Comparison of ENCODE assay signal across 10 cellular contexts in the genomic region with DNA sequence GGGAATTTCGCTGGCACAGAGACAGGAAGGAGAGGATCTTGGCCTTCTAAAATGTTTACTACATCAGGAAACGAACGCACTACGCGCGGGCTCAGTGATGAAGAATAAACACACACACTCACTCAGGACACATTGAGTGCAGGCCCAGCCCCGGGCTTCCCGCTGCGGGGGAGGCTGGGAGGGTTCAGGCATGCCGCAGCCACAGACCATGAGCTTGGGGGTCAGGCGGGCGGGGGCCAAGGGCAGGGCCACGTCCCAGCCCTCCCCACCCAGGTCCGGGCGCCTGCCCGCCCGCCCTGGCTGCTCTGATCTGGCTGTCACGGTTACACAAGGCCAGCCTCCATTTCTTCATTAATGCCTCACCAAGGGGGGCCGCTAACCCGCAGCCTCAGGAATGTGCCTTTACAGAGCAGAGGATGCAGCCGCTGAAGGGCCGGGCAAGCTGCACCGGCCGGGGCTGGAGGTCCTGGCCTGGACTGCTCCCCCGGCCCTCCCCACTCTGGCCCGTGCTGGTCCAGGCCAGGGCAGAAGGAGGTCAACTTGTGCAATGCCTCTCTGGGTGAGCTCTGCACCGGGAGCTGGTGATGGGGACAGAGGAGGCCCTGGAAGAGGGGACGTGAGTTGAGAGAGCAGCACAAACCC. TPM values are rescaled to one million over a fixed set of nuclear protein-coding genes. Genes with fewer than 3 reads are reported as not detected.
A peak's percentile ranks its signal among the peaks of the same experiment; 100 is the strongest.
DNase-seq lines count a peak whose midpoint lies in the region; ATAC-seq, FAIRE-seq and TF ChIP-seq lines count a peak whose summit lies in the region.
"Had no signal": no experiment of that assay in that cellular context is flagged by ENCODE, and none has a peak within 500 bp of the region (broad histone marks: within the 10 kb centered on the region; RNA-seq: fewer than 3 reads in every experiment).

No MANE protein-coding gene starts in this region.

- no peak for TF ChIP-seq CTCF in pancreas (IDR thresholded peaks at IDR 0.05)

- H3K9me3 ChIP-seq in BLaER1 = no peaks in the 10 kb centered on the region
- no peaks in the 10 kb centered on the region for H3K9me3 ChIP-seq in pancreas

- WGBS in pancreas, 2 donors = 48 to 61% methylated on average over 28 of the region's 28 CpGs

- H3K27me3 ChIP-seq in BLaER1 (peaks cover 17% of the 10 kb centered on the region), pancreas (no peaks in the 10 kb centered on the region)

- H3K36me3 ChIP-seq in BLaER1 = no peaks in the 10 kb centered on the region
- H3K36me3 ChIP-seq in pancreas = no peaks in the 10 kb centered on the region

- H3K27ac ChIP-seq in BLaER1 = no peak overlapping the region
- peak overlapping the region in 2 of 4 donors; percentile 23 to 28 for H3K27ac ChIP-seq in pancreas

- DNase-seq in SW480 (ENCODE audit: low spot score) (peak; percentile 42), Right ventricle myocardium superior (peak; percentile 84), pancreas (peak in 5 of 6 donors; percentile 35 to 69 (median 55)), NCI-H128 (lab: John Stamatoyannopoulos, UW; ENCODE audit: unreplicated experiment) (no peak), NCI-H2227 treated with DMSO at 0.1 percent for 48 hours (lab: John Stamatoyannopoulos, UW) (no peak), NCI-H82 (lab: John Stamatoyannopoulos, UW) (no peak)
- no peak for DNase-seq in stimulated activated CD4-positive, alpha-beta T cell treated with anti-CD3 and anti-CD28 coated beads, Interleukin-12 subunit alpha, Interleukin-12 subunit beta, amount 100 ng/mL, for 4 hours
- DNase-seq: stimulated activated CD4-positive, alpha-beta T cell treated with anti-CD3 and anti-CD28 coated beads, Interleukin-2, amount 100 ng/mL, for 24 hours had no signal

- H3K4me3 ChIP-seq in BLaER1 (no peak overlapping the region), pancreas (no peak overlapping the region)

- H3K4me1 ChIP-seq in BLaER1 (peaks cover 56% of the 10 kb centered on the region), pancreas (peaks cover 0 to 4% (median 0%) of the 10 kb centered on the region in 3 donors)

- ATAC-seq in Right ventricle myocardium superior (ENCODE audit: poor library complexity) (peak; percentile 57), pancreas (peak; percentile 2 to 27 (median 12))

- H4K20me1 ChIP-seq in BLaER1 = peaks cover 56% of the 10 kb centered on the region

- H3K9ac ChIP-seq in BLaER1 = no peak overlapping the region

- intact Hi-C loops in Right ventricle myocardium superior (cut with DNase I) = no loop called here
- intact Hi-C loops in pancreas (cut with DNase I) = no loop called here

- H3K4me2 ChIP-seq in BLaER1 = peak overlapping the region; percentile 40

- FAIRE-seq in pancreas (lab: Jason Lieb, UNC) = no peak
- FAIRE-seq: colon had no signal

RNA-seq across cellular contexts. Expression of a gene that starts 41.7 kb away (rescaled TPM):
- 79.9 TPM for total RNA-seq in Right ventricle myocardium superior
- 10 to 100 TPM in 3 of 6 donors, 1 to 10 TPM in 3; 6.0 to 99.9 (median 12.3) TPM for total RNA-seq in pancreas
- polyA plus RNA-seq in pancreas = 10 to 100 TPM; 25.1 to 26.9 TPM

Comparison
In these comparisons a context has a peak if more than half of its experiments do, and no peak if none do; other contexts are left out.
1. DNase-seq: peak in SW480 (single experiment), Right ventricle myocardium superior (single experiment) and pancreas (5 of 6); none in NCI-H128 (single experiment), stimulated activated CD4-positive, alpha-beta T cell treated with anti-CD3 and anti-CD28 coated beads, Interleukin-12 subunit alpha, Interleukin-12 subunit beta, amount 100 ng/mL, for 4 hours (single experiment), NCI-H2227 treated with DMSO at 0.1 percent for 48 hours (single experiment) and NCI-H82 (single experiment).